In genomic region chr2:127672341-127673303, GRCh38 we compare ENCODE assay signal across 18 cellular contexts. TPM values are rescaled to one million over a fixed set of nuclear protein-coding genes. Genes with fewer than 3 reads are reported as not detected.
DNase-seq lines count a peak whose midpoint lies in the region; ATAC-seq, FAIRE-seq and TF ChIP-seq lines count a peak whose summit lies in the region.
"Had no signal": no experiment of that assay in that cellular context is flagged by ENCODE, and none has a peak within 500 bp of the region (broad histone marks: within the 10 kb centered on the region; RNA-seq: fewer than 3 reads in every experiment).

No MANE protein-coding gene starts in this region.

- TF ChIP-seq CTCF in kidney (IDR thresholded peaks at IDR 0.05; ENCODE audit: borderline replicate concordance, extremely low read depth, insufficient read depth), result no peak

- no peaks in the 10 kb centered on the region for H3K9me3 Mint-ChIP-seq in activated T-helper 1 cell treated with anti-CD3 and anti-CD28 coated beads, Interleukin-12 subunit alpha, Interleukin-12 subunit beta, Interleukin-2, Interleukin-4 antibody, amounts not matched to agents 30 ng/mL and 10 ng/mL and 1 ng/mL, durations not matched to agents 14 hours and 24 hours and 36 hours
- H3K9me3 Mint-ChIP-seq: stimulated activated naive CD8-positive, alpha-beta T cell treated with anti-CD3 and anti-CD28 coated beads, Interleukin-15, amount 100 ng/mL, for 72 hours had no signal

- H3K27me3 ChIP-seq in rectal smooth muscle tissue (ENCODE audit: control insufficient read depth, insufficient read depth, low read length), result no peaks in the 10 kb centered on the region

- ATAC-seq in Right ventricle myocardium inferior, result peak; percentile 30
- ATAC-seq in GM18873 (IDR thresholded peaks at IDR 0.05; ENCODE audit: low FRiP score, unreplicated experiment), result no peak
- ATAC-seq: stimulated activated naive CD8-positive, alpha-beta T cell treated with anti-CD3 and anti-CD28 coated beads, Interleukin-15, amount 100 ng/mL, for 72 hours had no signal

- H3K9ac ChIP-seq in kidney (ENCODE audit: low read length in 2 of 2), result no peak overlapping the region
- peak overlapping the region; percentile 24 for H3K9ac ChIP-seq in rectal smooth muscle tissue (ENCODE audit: low read length)

- H3K4me3 ChIP-seq in kidney (ENCODE audit: low read length in 2 of 2) (peak overlapping the region; percentile 12 to 58), rectal smooth muscle tissue (ENCODE audit: low read length) (peak overlapping the region; percentile 83)

- H3K27me3 Mint-ChIP-seq in activated T-helper 1 cell treated with anti-CD3 and anti-CD28 coated beads, Interleukin-12 subunit alpha, Interleukin-12 subunit beta, Interleukin-2, Interleukin-4 antibody, amounts not matched to agents 30 ng/mL and 10 ng/mL and 1 ng/mL, durations not matched to agents 14 hours and 24 hours and 36 hours (ENCODE audit: insufficient read depth), result peaks cover 64% of the 10 kb centered on the region

- FAIRE-seq in kidney (lab: Jason Lieb, UNC), result no peak
- FAIRE-seq: GM18507, keratinocyte had no signal

- H3K4me3 Mint-ChIP-seq in activated T-helper 1 cell treated with anti-CD3 and anti-CD28 coated beads, Interleukin-12 subunit alpha, Interleukin-12 subunit beta, Interleukin-2, Interleukin-4 antibody, amounts not matched to agents 30 ng/mL and 10 ng/mL and 1 ng/mL, durations not matched to agents 14 hours and 24 hours and 36 hours, result no peak overlapping the region

- no peak overlapping the region for H3K27ac Mint-ChIP-seq in activated T-helper 1 cell treated with anti-CD3 and anti-CD28 coated beads, Interleukin-12 subunit alpha, Interleukin-12 subunit beta, Interleukin-2, Interleukin-4 antibody, amounts not matched to agents 30 ng/mL and 10 ng/mL and 1 ng/mL, durations not matched to agents 14 hours and 24 hours and 36 hours
- H3K27ac Mint-ChIP-seq: stimulated activated naive CD8-positive, alpha-beta T cell treated with anti-CD3 and anti-CD28 coated beads, Interleukin-15, amount 100 ng/mL, for 72 hours had no signal

- H3K4me1 ChIP-seq in kidney (ENCODE audit: control insufficient read depth in 1 of 2, insufficient read depth in 1 of 2, low read depth in 1 of 2, low read length in 2 of 2), result peaks cover 0 to 15% of the 10 kb centered on the region in 2 donors
- peaks cover 27% of the 10 kb centered on the region for H3K4me1 ChIP-seq in rectal smooth muscle tissue (ENCODE audit: control insufficient read depth, insufficient read depth, low read length)

- DNase-seq in Right ventricle myocardium inferior (ENCODE audit: missing footprints) (no peak), cardiac septum (ENCODE audit: low spot score) (no peak), kidney (peak; percentile 65), T1000 (lab: John Stamatoyannopoulos, UW) (no peak), 8988T (no peak)
- DNase-seq in activated T-helper 1 cell treated with anti-CD3 and anti-CD28 coated beads, Interleukin-12 subunit alpha, Interleukin-12 subunit beta, Interleukin-2, Interleukin-4 antibody, amounts not matched to agents 30 ng/mL and 10 ng/mL and 1 ng/mL, durations not matched to agents 14 hours and 24 hours and 36 hours (ENCODE audit: low spot score), result no peak
- DNase-seq: activated CD4-positive, alpha-beta T cell treated with anti-CD3 and anti-CD28 coated beads for 4 hours; activated gamma-delta T cell; DND-41; Karpas-422; NCI-H2029 treated with DMSO at 0.1 percent for 48 hours; NK-92 treated with Interleukin-12 subunit alpha and Interleukin-12 subunit beta, amount 100 ng/mL, for 24 hours; stimulated activated CD4-positive, alpha-beta T cell treated with anti-CD3 and anti-CD28 coated beads, Interleukin-4, amount 100 ng/mL, for 4 hours had no signal

- no peaks in the 10 kb centered on the region for H3K9me3 ChIP-seq in kidney (ENCODE audit: control insufficient read depth in 1 of 2, low read length in 2 of 2)

- H3K4me1 Mint-ChIP-seq in activated T-helper 1 cell treated with anti-CD3 and anti-CD28 coated beads, Interleukin-12 subunit alpha, Interleukin-12 subunit beta, Interleukin-2, Interleukin-4 antibody, amounts not matched to agents 30 ng/mL and 10 ng/mL and 1 ng/mL, durations not matched to agents 14 hours and 24 hours and 36 hours (ENCODE audit: low read depth), result peaks cover 10% of the 10 kb centered on the region

- intact Hi-C loops in Right ventricle myocardium inferior (cut with DNase I), result loop anchor here (5.0 to 10.0 kb wide), 2 partner anchors 35 to 148 kb away; partner anchors contain the start of gene IWS1
- intact Hi-C loops in cardiac septum (cut with DNase I), result loop anchor here (2.0 to 10.0 kb wide), 2 partner anchors 16 to 268 kb away; no protein-coding TSS in a partner anchor
- intact Hi-C loops in kidney (cut with DNase I), result no loop called here
- intact Hi-C loops in activated T-helper 1 cell treated with anti-CD3 and anti-CD28 coated beads, Interleukin-12 subunit alpha, Interleukin-12 subunit beta, Interleukin-2, Interleukin-4 antibody, amounts not matched to agents 30 ng/mL and 10 ng/mL and 1 ng/mL, durations not matched to agents 14 hours and 24 hours and 36 hours (cut with micrococcal nuclease), result no loop called here

- H3K36me3 Mint-ChIP-seq in activated T-helper 1 cell treated with anti-CD3 and anti-CD28 coated beads, Interleukin-12 subunit alpha, Interleukin-12 subunit beta, Interleukin-2, Interleukin-4 antibody, amounts not matched to agents 30 ng/mL and 10 ng/mL and 1 ng/mL, durations not matched to agents 14 hours and 24 hours and 36 hours (ENCODE audit: low read depth), result no peaks in the 10 kb centered on the region

- peak overlapping the region; percentile 34 to 54 for H3K27ac ChIP-seq in kidney (ENCODE audit: low read depth in 2 of 2, low read length in 2 of 2)
- peak overlapping the region; percentile 96 for H3K27ac ChIP-seq in rectal smooth muscle tissue (ENCODE audit: low read depth, low read length)

- H3K36me3 ChIP-seq in kidney (ENCODE audit: control insufficient read depth in 1 of 2, insufficient read depth in 2 of 2, low read length in 2 of 2) (no peaks in the 10 kb centered on the region), rectal smooth muscle tissue (ENCODE audit: control insufficient read depth, insufficient read depth, low read length) (peaks cover 3% of the 10 kb centered on the region)

RNA-seq across cellular contexts. Expression of gene LIMS2, which starts 2.7 kb away (rescaled TPM):
- total RNA-seq in Right ventricle myocardium inferior (260 TPM), cardiac septum (207 TPM), kidney (101 TPM)
- 107 TPM for polyA plus RNA-seq in kidney (ENCODE audit: insufficient read depth, low read depth, low replicate concordance)
- total RNA-seq in activated T-helper 1 cell treated with anti-CD3 and anti-CD28 coated beads, Interleukin-12 subunit alpha, Interleukin-12 subunit beta, Interleukin-2, Interleukin-4 antibody, amounts not matched to agents 30 ng/mL and 10 ng/mL and 1 ng/mL, durations not matched to agents 14 hours and 24 hours and 36 hours, result 4.8 and 5.1 TPM in 2 replicates
- polyA plus RNA-seq: keratinocyte had no signal

RNA-seq across cellular contexts. Expression of gene GPR17, which starts 26.7 kb away (rescaled TPM):
- 0.16 TPM for total RNA-seq in Right ventricle myocardium inferior
- total RNA-seq in cardiac septum, result 0.19 TPM
- total RNA-seq in kidney, result 0.50 TPM
- polyA plus RNA-seq in kidney (ENCODE audit: insufficient read depth, low read depth, low replicate concordance), result 0.39 TPM
- total RNA-seq in activated T-helper 1 cell treated with anti-CD3 and anti-CD28 coated beads, Interleukin-12 subunit alpha, Interleukin-12 subunit beta, Interleukin-2, Interleukin-4 antibody, amounts not matched to agents 30 ng/mL and 10 ng/mL and 1 ng/mL, durations not matched to agents 14 hours and 24 hours and 36 hours, result not detected in 2 replicates
- polyA plus RNA-seq: keratinocyte had no signal

RNA-seq across cellular contexts. Expression of gene SFT2D3, which starts 28.7 kb away (rescaled TPM):
- total RNA-seq in Right ventricle myocardium inferior (3.1 TPM), cardiac septum (3.1 TPM), kidney (9.3 TPM)
- 5.1 TPM for polyA plus RNA-seq in kidney (ENCODE audit: insufficient read depth, low read depth, low replicate concordance)
- total RNA-seq in activated T-helper 1 cell treated with anti-CD3 and anti-CD28 coated beads, Interleukin-12 subunit alpha, Interleukin-12 subunit beta, Interleukin-2, Interleukin-4 antibody, amounts not matched to agents 30 ng/mL and 10 ng/mL and 1 ng/mL, durations not matched to agents 14 hours and 24 hours and 36 hours, result 6.6 and 7.1 TPM in 2 replicates

Comparison
In these comparisons a context has a peak if more than half of its experiments do, and no peak if none do; other contexts are left out.
1. RNA of gene LIMS2, which starts 2.7 kb away (total RNA-seq): 260 TPM in Right ventricle myocardium inferior (single experiment), 207 TPM in cardiac septum (single experiment) and 101 TPM in kidney (single experiment); 4.8 to 5.1 TPM in activated T-helper 1 cell treated with anti-CD3 and anti-CD28 coated beads, Interleukin-12 subunit alpha, Interleukin-12 subunit beta, Interleukin-2, Interleukin-4 antibody, amounts not matched to agents 30 ng/mL and 10 ng/mL and 1 ng/mL, durations not matched to agents 14 hours and 24 hours and 36 hours; every median in the first group is over 10 times any median in the second.
2. intact Hi-C loops: an anchor here in Right ventricle myocardium inferior (5.0 to 10.0 kb wide) and cardiac septum (2.0 to 10.0 kb wide); none called in kidney and activated T-helper 1 cell treated with anti-CD3 and anti-CD28 coated beads, Interleukin-12 subunit alpha, Interleukin-12 subunit beta, Interleukin-2, Interleukin-4 antibody, amounts not matched to agents 30 ng/mL and 10 ng/mL and 1 ng/mL, durations not matched to agents 14 hours and 24 hours and 36 hours.